ENCODE assay signal across 1 cellular context in the genomic region with DNA sequence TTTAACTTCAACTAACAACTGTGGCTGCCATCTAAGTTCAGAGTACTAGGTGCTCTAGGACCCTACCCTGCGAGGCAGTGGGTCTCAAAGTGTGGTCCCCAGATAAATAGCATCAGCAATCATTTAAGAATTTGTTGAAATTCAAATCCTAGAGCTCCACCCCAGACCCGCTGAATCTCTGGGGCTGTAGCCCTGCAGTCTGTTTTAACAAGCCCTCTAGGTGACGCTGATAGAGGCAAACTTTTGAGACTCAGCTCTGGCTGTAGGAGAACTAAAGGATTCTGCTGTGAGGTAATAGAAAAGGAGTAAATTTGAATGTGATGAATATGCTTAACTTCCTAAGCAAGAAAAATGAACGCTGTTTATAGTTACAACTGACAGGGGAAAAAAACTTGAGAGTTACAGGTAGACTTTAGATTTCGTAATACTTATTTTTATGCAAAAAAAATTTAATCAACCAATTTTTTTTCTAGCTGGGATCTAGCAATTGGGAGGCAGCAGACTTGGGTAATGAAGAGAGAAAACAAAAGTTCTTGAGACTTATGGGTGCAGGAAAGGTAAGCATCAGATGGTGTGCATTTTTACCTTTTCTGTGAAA.
TF ChIP-seq lines count a peak whose summit lies in the region.

No MANE protein-coding gene starts in this region.

TF ChIP-seq in WTC11, 78 proteins besides CTCF, POLR2A, EP300 and RAD21:
- TF ChIP-seq, protein P1, sequence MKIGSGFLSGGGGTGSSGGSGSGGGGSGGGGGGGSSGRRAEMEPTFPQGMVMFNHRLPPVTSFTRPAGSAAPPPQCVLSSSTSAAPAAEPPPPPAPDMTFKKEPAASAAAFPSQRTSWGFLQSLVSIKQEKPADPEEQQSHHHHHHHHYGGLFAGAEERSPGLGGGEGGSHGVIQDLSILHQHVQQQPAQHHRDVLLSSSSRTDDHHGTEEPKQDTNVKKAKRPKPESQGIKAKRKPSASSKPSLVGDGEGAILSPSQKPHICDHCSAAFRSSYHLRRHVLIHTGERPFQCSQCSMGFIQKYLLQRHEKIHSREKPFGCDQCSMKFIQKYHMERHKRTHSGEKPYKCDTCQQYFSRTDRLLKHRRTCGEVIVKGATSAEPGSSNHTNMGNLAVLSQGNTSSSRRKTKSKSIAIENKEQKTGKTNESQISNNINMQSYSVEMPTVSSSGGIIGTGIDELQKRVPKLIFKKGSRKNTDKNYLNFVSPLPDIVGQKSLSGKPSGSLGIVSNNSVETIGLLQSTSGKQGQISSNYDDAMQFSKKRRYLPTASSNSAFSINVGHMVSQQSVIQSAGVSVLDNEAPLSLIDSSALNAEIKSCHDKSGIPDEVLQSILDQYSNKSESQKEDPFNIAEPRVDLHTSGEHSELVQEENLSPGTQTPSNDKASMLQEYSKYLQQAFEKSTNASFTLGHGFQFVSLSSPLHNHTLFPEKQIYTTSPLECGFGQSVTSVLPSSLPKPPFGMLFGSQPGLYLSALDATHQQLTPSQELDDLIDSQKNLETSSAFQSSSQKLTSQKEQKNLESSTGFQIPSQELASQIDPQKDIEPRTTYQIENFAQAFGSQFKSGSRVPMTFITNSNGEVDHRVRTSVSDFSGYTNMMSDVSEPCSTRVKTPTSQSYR (CRISPR knock-in tag; IDR thresholded peaks at IDR 0.05) = no peak
- TF ChIP-seq ZNF121 (CRISPR knock-in tag; IDR thresholded peaks at IDR 0.05) (no peak), NFE2L1 (CRISPR knock-in tag; IDR thresholded peaks at IDR 0.05) (no peak)
- TF ChIP-seq, protein P2, sequence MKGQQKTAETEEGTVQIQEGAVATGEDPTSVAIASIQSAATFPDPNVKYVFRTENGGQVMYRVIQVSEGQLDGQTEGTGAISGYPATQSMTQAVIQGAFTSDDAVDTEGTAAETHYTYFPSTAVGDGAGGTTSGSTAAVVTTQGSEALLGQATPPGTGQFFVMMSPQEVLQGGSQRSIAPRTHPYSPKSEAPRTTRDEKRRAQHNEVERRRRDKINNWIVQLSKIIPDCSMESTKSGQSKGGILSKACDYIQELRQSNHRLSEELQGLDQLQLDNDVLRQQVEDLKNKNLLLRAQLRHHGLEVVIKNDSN (CRISPR knock-in tag; IDR thresholded peaks at IDR 0.05) = no peak
- TF ChIP-seq, protein P3, sequence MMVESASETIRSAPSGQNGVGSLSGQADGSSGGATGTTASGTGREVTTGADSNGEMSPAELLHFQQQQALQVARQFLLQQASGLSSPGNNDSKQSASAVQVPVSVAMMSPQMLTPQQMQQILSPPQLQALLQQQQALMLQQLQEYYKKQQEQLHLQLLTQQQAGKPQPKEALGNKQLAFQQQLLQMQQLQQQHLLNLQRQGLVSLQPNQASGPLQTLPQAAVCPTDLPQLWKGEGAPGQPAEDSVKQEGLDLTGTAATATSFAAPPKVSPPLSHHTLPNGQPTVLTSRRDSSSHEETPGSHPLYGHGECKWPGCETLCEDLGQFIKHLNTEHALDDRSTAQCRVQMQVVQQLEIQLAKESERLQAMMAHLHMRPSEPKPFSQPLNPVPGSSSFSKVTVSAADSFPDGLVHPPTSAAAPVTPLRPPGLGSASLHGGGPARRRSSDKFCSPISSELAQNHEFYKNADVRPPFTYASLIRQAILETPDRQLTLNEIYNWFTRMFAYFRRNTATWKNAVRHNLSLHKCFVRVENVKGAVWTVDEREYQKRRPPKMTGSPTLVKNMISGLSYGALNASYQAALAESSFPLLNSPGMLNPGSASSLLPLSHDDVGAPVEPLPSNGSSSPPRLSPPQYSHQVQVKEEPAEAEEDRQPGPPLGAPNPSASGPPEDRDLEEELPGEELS (CRISPR knock-in tag; IDR thresholded peaks at IDR 0.05) = no peak
- TF ChIP-seq, protein P4, sequence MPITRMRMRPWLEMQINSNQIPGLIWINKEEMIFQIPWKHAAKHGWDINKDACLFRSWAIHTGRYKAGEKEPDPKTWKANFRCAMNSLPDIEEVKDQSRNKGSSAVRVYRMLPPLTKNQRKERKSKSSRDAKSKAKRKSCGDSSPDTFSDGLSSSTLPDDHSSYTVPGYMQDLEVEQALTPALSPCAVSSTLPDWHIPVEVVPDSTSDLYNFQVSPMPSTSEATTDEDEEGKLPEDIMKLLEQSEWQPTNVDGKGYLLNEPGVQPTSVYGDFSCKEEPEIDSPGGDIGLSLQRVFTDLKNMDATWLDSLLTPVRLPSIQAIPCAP (CRISPR knock-in tag; IDR thresholded peaks at IDR 0.05) = no peak
- TF ChIP-seq, protein P5, sequence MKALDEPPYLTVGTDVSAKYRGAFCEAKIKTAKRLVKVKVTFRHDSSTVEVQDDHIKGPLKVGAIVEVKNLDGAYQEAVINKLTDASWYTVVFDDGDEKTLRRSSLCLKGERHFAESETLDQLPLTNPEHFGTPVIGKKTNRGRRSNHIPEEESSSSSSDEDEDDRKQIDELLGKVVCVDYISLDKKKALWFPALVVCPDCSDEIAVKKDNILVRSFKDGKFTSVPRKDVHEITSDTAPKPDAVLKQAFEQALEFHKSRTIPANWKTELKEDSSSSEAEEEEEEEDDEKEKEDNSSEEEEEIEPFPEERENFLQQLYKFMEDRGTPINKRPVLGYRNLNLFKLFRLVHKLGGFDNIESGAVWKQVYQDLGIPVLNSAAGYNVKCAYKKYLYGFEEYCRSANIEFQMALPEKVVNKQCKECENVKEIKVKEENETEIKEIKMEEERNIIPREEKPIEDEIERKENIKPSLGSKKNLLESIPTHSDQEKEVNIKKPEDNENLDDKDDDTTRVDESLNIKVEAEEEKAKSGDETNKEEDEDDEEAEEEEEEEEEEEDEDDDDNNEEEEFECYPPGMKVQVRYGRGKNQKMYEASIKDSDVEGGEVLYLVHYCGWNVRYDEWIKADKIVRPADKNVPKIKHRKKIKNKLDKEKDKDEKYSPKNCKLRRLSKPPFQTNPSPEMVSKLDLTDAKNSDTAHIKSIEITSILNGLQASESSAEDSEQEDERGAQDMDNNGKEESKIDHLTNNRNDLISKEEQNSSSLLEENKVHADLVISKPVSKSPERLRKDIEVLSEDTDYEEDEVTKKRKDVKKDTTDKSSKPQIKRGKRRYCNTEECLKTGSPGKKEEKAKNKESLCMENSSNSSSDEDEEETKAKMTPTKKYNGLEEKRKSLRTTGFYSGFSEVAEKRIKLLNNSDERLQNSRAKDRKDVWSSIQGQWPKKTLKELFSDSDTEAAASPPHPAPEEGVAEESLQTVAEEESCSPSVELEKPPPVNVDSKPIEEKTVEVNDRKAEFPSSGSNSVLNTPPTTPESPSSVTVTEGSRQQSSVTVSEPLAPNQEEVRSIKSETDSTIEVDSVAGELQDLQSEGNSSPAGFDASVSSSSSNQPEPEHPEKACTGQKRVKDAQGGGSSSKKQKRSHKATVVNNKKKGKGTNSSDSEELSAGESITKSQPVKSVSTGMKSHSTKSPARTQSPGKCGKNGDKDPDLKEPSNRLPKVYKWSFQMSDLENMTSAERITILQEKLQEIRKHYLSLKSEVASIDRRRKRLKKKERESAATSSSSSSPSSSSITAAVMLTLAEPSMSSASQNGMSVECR (CRISPR knock-in tag; IDR thresholded peaks at IDR 0.05; ENCODE audit: borderline replicate concordance) = no peak
- TF ChIP-seq, protein P6, sequence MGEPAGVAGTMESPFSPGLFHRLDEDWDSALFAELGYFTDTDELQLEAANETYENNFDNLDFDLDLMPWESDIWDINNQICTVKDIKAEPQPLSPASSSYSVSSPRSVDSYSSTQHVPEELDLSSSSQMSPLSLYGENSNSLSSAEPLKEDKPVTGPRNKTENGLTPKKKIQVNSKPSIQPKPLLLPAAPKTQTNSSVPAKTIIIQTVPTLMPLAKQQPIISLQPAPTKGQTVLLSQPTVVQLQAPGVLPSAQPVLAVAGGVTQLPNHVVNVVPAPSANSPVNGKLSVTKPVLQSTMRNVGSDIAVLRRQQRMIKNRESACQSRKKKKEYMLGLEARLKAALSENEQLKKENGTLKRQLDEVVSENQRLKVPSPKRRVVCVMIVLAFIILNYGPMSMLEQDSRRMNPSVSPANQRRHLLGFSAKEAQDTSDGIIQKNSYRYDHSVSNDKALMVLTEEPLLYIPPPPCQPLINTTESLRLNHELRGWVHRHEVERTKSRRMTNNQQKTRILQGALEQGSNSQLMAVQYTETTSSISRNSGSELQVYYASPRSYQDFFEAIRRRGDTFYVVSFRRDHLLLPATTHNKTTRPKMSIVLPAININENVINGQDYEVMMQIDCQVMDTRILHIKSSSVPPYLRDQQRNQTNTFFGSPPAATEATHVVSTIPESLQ (CRISPR knock-in tag; IDR thresholded peaks at IDR 0.05) = no peak
